In genomic region chr2:156332452-156333273, GRCh38 we compare ENCODE assay signal across 8 cellular contexts. TPM values are rescaled to one million over a fixed set of nuclear protein-coding genes. Genes with fewer than 3 reads are reported as not detected.
A peak's percentile ranks its signal among the peaks of the same experiment; 100 is the strongest.
DNase-seq lines count a peak whose midpoint lies in the region; ATAC-seq and TF ChIP-seq lines count a peak whose summit lies in the region.

Gene NR4A2, minus strand, starts transcription at chr2:156332721. Its CDS starts 2,535 bp downstream, at chr2:156330186.

- no peak for TF ChIP-seq CTCF in kidney epithelial cell (IDR thresholded peaks at IDR 0.05; ENCODE audit: insufficient read depth, low read length, poor library complexity, severe bottlenecking)

- H3K36me3 ChIP-seq in kidney epithelial cell (ENCODE audit: control insufficient read depth, insufficient read depth, low read length), result no peaks in the 10 kb centered on the region

- peak within 1 kb of the TSS; percentile 80 for H3K4me3 ChIP-seq in kidney epithelial cell (ENCODE audit: low read depth, low read length)

- peak; percentile 52 for ATAC-seq in GM18873 (IDR thresholded peaks at IDR 0.05; ENCODE audit: low FRiP score, unreplicated experiment)
- peak; percentile 72 for ATAC-seq in HG03135 (IDR thresholded peaks at IDR 0.05; ENCODE audit: unreplicated experiment)

- peaks cover 46% of the 10 kb centered on the region for H3K27me3 ChIP-seq in kidney epithelial cell (ENCODE audit: control insufficient read depth, insufficient read depth, low read length)

- in situ Hi-C loops in ACHN (cut with HindIII; ENCODE audit: low pct_ligation_motif_present, low pct_unique_long_range_greater_than_20kb, low sequenced_read_pairs), result loop anchor here (25.0 kb wide), 1 partner anchor 255 kb away; no protein-coding TSS in a partner anchor

- DNase-seq in ACHN (peak; percentile 89), NCI-H446 (lab: John Stamatoyannopoulos, UW) (peak; percentile 53 to 87), cerebellar cortex (ENCODE audit: low spot score) (peak; percentile 92), kidney epithelial cell (ENCODE audit: low read depth) (no peak)
- DNase-seq in activated CD4-positive, CD25-positive, alpha-beta regulatory T cell treated with anti-CD3 and anti-CD28 coated beads, Interleukin-2, amount 50 U/mL, for 72 hours, result peak; percentile 81
- DNase-seq in stimulated activated CD4-positive, alpha-beta T cell treated with anti-CD3 and anti-CD28 coated beads, Interleukin-15, amount 100 ng/mL, for 48 hours (ENCODE audit: low read depth in 2 of 2), result peak; percentile 78 to 79

RNA-seq across cellular contexts. Expression of gene NR4A2, which starts in this region (rescaled TPM):
- 0.07 and 0.13 TPM in 2 replicates for total RNA-seq in kidney epithelial cell
